Comparison of ENCODE assay signal across 1 cellular context in genomic region chr11:119664063-119664572, GRCh38.
TF ChIP-seq lines count a peak whose summit lies in the region.

No MANE protein-coding gene starts in this region.

TF ChIP-seq in GM23338, 12 proteins besides CTCF, POLR2A, EP300 and RAD21 (continued from another document):
- TF ChIP-seq POLR2AphosphoS5 (IDR thresholded peaks at IDR 0.05; ENCODE audit: low read depth) (no peak), ETS1 (IDR thresholded peaks at IDR 0.05) (no peak), EZH2 (IDR thresholded peaks at IDR 0.05; ENCODE audit: low read depth, unreplicated experiment) (no peak), NANOG (IDR thresholded peaks at IDR 0.05; ENCODE audit: borderline replicate concordance) (no peak), ZNF114 (CRISPR knock-in tag; IDR thresholded peaks at IDR 0.05) (no peak), ZNF331 (CRISPR knock-in tag; IDR thresholded peaks at IDR 0.05; ENCODE audit: low read depth) (no peak), REST (IDR thresholded peaks at IDR 0.05; ENCODE audit: unreplicated experiment) (no peak)
